Comparison of ENCODE assay signal across 2 cellular contexts in the genomic region with DNA sequence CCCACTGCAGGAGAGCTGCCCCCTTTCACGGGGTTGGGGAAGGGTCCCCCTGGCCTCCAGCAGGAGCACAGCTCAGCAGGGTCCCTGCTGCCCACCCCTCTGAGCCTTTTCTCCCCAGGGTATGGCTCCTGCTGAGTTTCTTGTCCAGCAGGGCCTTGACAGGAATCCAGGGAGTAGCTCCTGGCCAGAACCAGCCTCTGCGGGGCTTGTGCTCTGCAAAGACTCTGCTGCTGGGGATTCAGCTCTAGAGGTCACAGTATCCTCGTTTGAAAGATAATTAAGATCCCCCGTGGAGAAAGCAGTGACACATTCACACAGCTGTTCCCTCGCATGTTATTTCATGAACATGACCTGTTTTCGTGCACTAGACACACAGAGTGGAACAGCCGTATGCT.
A peak's percentile ranks its signal among the peaks of the same experiment; 100 is the strongest.
TF ChIP-seq lines count a peak whose summit lies in the region.

No MANE protein-coding gene starts in this region.

TF ChIP-seq in HepG2, 621 proteins besides CTCF, POLR2A, EP300 and RAD21:
- TF ChIP-seq, protein P1, sequence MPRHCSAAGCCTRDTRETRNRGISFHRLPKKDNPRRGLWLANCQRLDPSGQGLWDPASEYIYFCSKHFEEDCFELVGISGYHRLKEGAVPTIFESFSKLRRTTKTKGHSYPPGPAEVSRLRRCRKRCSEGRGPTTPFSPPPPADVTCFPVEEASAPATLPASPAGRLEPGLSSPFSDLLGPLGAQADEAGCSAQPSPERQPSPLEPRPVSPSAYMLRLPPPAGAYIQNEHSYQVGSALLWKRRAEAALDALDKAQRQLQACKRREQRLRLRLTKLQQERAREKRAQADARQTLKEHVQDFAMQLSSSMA (CRISPR knock-in tag; IDR thresholded peaks at IDR 0.05): 0 out of 2 replicates have a peak, but pooled peaks have one; percentile 45
- TF ChIP-seq ADNP (CRISPR knock-in tag; IDR thresholded peaks at IDR 0.05): no peak
- TF ChIP-seq, protein P2, sequence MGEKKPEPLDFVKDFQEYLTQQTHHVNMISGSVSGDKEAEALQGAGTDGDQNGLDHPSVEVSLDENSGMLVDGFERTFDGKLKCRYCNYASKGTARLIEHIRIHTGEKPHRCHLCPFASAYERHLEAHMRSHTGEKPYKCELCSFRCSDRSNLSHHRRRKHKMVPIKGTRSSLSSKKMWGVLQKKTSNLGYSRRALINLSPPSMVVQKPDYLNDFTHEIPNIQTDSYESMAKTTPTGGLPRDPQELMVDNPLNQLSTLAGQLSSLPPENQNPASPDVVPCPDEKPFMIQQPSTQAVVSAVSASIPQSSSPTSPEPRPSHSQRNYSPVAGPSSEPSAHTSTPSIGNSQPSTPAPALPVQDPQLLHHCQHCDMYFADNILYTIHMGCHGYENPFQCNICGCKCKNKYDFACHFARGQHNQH (CRISPR knock-in tag; IDR thresholded peaks at IDR 0.05): 0 out of 2 replicates have a peak, but pooled peaks have one; percentile 5
- no peak for TF ChIP-seq ZNF460 (CRISPR knock-in tag; IDR thresholded peaks at IDR 0.05; ENCODE audit: borderline replicate concordance)
- TF ChIP-seq NCOA2 (CRISPR knock-in tag; IDR thresholded peaks at IDR 0.05): no peak
TF ChIP-seq in HepG2: peak in this region for 2.

TF ChIP-seq in SK-N-SH, 30 proteins besides CTCF, POLR2A, EP300 and RAD21:
- TF ChIP-seq MXI1 (IDR thresholded peaks at IDR 0.05; ENCODE audit: low read depth, low read length): no peak
- TF ChIP-seq, protein P3, sequence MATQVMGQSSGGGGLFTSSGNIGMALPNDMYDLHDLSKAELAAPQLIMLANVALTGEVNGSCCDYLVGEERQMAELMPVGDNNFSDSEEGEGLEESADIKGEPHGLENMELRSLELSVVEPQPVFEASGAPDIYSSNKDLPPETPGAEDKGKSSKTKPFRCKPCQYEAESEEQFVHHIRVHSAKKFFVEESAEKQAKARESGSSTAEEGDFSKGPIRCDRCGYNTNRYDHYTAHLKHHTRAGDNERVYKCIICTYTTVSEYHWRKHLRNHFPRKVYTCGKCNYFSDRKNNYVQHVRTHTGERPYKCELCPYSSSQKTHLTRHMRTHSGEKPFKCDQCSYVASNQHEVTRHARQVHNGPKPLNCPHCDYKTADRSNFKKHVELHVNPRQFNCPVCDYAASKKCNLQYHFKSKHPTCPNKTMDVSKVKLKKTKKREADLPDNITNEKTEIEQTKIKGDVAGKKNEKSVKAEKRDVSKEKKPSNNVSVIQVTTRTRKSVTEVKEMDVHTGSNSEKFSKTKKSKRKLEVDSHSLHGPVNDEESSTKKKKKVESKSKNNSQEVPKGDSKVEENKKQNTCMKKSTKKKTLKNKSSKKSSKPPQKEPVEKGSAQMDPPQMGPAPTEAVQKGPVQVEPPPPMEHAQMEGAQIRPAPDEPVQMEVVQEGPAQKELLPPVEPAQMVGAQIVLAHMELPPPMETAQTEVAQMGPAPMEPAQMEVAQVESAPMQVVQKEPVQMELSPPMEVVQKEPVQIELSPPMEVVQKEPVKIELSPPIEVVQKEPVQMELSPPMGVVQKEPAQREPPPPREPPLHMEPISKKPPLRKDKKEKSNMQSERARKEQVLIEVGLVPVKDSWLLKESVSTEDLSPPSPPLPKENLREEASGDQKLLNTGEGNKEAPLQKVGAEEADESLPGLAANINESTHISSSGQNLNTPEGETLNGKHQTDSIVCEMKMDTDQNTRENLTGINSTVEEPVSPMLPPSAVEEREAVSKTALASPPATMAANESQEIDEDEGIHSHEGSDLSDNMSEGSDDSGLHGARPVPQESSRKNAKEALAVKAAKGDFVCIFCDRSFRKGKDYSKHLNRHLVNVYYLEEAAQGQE (IDR thresholded peaks at IDR 0.05; ENCODE audit: low read depth, low read length): no peak
- TF ChIP-seq RXRA (IDR thresholded peaks at IDR 0.05; ENCODE audit: borderline replicate concordance, low read depth): no peak
- TF ChIP-seq, protein P4, sequence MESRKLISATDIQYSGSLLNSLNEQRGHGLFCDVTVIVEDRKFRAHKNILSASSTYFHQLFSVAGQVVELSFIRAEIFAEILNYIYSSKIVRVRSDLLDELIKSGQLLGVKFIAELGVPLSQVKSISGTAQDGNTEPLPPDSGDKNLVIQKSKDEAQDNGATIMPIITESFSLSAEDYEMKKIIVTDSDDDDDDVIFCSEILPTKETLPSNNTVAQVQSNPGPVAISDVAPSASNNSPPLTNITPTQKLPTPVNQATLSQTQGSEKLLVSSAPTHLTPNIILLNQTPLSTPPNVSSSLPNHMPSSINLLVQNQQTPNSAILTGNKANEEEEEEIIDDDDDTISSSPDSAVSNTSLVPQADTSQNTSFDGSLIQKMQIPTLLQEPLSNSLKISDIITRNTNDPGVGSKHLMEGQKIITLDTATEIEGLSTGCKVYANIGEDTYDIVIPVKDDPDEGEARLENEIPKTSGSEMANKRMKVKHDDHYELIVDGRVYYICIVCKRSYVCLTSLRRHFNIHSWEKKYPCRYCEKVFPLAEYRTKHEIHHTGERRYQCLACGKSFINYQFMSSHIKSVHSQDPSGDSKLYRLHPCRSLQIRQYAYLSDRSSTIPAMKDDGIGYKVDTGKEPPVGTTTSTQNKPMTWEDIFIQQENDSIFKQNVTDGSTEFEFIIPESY (IDR thresholded peaks at IDR 0.05; ENCODE audit: borderline replicate concordance, low read depth): no peak
- no peak for TF ChIP-seq ELF1 (IDR thresholded peaks at IDR 0.05)
- TF ChIP-seq RFX5 (IDR thresholded peaks at IDR 0.05; ENCODE audit: low read length): no peak
- TF ChIP-seq, protein P5, sequence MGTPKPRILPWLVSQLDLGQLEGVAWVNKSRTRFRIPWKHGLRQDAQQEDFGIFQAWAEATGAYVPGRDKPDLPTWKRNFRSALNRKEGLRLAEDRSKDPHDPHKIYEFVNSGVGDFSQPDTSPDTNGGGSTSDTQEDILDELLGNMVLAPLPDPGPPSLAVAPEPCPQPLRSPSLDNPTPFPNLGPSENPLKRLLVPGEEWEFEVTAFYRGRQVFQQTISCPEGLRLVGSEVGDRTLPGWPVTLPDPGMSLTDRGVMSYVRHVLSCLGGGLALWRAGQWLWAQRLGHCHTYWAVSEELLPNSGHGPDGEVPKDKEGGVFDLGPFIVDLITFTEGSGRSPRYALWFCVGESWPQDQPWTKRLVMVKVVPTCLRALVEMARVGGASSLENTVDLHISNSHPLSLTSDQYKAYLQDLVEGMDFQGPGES (IDR thresholded peaks at IDR 0.05; ENCODE audit: low read depth, low read length): no peak
- no peak for TF ChIP-seq SIN3A (IDR thresholded peaks at IDR 0.05; ENCODE audit: borderline replicate concordance, low read depth, low read length)
- no peak for TF ChIP-seq YY1 (IDR thresholded peaks at IDR 0.05; ENCODE audit: low read depth)
- no peak for TF ChIP-seq EZH2phosphoT487 (IDR thresholded peaks at IDR 0.05; ENCODE audit: borderline replicate concordance, low read depth)
- no peak for TF ChIP-seq GABPA (IDR thresholded peaks at IDR 0.05; ENCODE audit: low read depth)
- TF ChIP-seq NFIC (IDR thresholded peaks at IDR 0.05; ENCODE audit: borderline replicate concordance): no peak
- TF ChIP-seq GATA2 (CRISPR knock-in tag; IDR thresholded peaks at IDR 0.05): no peak
- no peak for TF ChIP-seq CHD2 (IDR thresholded peaks at IDR 0.05; ENCODE audit: low read length, partially characterized antibody)
